1 cellular context compared by ENCODE assay signal in genomic region chr20:45935416-45936046, GRCh38.
TF ChIP-seq lines count a peak whose summit lies in the region.

No MANE protein-coding gene starts in this region.

TF ChIP-seq in K562, 482 proteins besides CTCF, POLR2A, EP300 and RAD21 (continued from another document and continues in another):
- TF ChIP-seq, protein P1, sequence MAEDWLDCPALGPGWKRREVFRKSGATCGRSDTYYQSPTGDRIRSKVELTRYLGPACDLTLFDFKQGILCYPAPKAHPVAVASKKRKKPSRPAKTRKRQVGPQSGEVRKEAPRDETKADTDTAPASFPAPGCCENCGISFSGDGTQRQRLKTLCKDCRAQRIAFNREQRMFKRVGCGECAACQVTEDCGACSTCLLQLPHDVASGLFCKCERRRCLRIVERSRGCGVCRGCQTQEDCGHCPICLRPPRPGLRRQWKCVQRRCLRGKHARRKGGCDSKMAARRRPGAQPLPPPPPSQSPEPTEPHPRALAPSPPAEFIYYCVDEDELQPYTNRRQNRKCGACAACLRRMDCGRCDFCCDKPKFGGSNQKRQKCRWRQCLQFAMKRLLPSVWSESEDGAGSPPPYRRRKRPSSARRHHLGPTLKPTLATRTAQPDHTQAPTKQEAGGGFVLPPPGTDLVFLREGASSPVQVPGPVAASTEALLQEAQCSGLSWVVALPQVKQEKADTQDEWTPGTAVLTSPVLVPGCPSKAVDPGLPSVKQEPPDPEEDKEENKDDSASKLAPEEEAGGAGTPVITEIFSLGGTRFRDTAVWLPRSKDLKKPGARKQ (CRISPR knock-in tag; IDR thresholded peaks at IDR 0.05): no peak
- 0 out of 2 replicates have a peak, but pooled peaks have one; percentile 58 for TF ChIP-seq FOXJ2 (tag; IDR thresholded peaks at IDR 0.05)
- TF ChIP-seq ZNF174 (CRISPR knock-in tag; IDR thresholded peaks at IDR 0.05): no peak
- TF ChIP-seq POU5F1 (IDR thresholded peaks at IDR 0.05; ENCODE audit: borderline replicate concordance, low read depth, low read length, partially characterized antibody): no peak
- peak; percentile 62 to 66 for TF ChIP-seq TRIM24 (IDR thresholded peaks at IDR 0.05)
- no peak for TF ChIP-seq EWSR1 (IDR thresholded peaks at IDR 0.05; ENCODE audit: borderline replicate concordance, low read depth, partially characterized antibody)
- peak; percentile 69 for TF ChIP-seq MYBL2 (IDR thresholded peaks at IDR 0.05; ENCODE audit: low read depth)
- no peak for TF ChIP-seq MYBL2 (CRISPR knock-in tag; IDR thresholded peaks at IDR 0.05; ENCODE audit: borderline replicate concordance)
- no peak for TF ChIP-seq NFATC3 (IDR thresholded peaks at IDR 0.05)
- TF ChIP-seq ZNF561 (CRISPR knock-in tag; conservative IDR thresholded peaks at IDR 0.05): no peak
- no peak for TF ChIP-seq ZFP1 (CRISPR knock-in tag; IDR thresholded peaks at IDR 0.05)
- no peak for TF ChIP-seq TGIF2 (CRISPR knock-in tag; IDR thresholded peaks at IDR 0.05)
- no peak for TF ChIP-seq ZFX (CRISPR knock-in tag; IDR thresholded peaks at IDR 0.05)
- 0 out of 2 replicates have a peak, but pooled peaks have one; percentile 40 for TF ChIP-seq SMAD3 (CRISPR knock-in tag; conservative IDR thresholded peaks at IDR 0.05)
- TF ChIP-seq SIN3B (IDR thresholded peaks at IDR 0.05; ENCODE audit: low read depth): no peak
- no peak for TF ChIP-seq STAG1 (CRISPR knock-in tag; IDR thresholded peaks at IDR 0.05; ENCODE audit: borderline replicate concordance)
- TF ChIP-seq KAT7 (CRISPR knock-in tag; IDR thresholded peaks at IDR 0.05; ENCODE audit: borderline replicate concordance): no peak
- no peak for TF ChIP-seq ZNF668 (CRISPR knock-in tag; IDR thresholded peaks at IDR 0.05)
- TF ChIP-seq ATF2 (CRISPR knock-in tag; IDR thresholded peaks at IDR 0.05): no peak
- no peak for TF ChIP-seq PRPF4 (IDR thresholded peaks at IDR 0.05; ENCODE audit: insufficient read depth, low read depth, low read length, poor library complexity, severe bottlenecking)
- TF ChIP-seq POLR3A (IDR thresholded peaks at IDR 0.05; ENCODE audit: borderline replicate concordance, extremely low read depth, insufficient read depth, insufficient read length): no peak
- no peak for TF ChIP-seq ZNF592 (IDR thresholded peaks at IDR 0.05)
- no peak for TF ChIP-seq RBM34 (IDR thresholded peaks at IDR 0.05; ENCODE audit: borderline replicate concordance, insufficient read depth, low read length)
- no peak; the same call in 1 of the 2 replicates for TF ChIP-seq ZBTB7A (IDR thresholded peaks at IDR 0.05; ENCODE audit: borderline replicate concordance, control insufficient read depth, low read depth, low read length)
- peak; percentile 62 for TF ChIP-seq BHLHE40 (IDR thresholded peaks at IDR 0.05; ENCODE audit: low read length)
- TF ChIP-seq, protein P2, sequence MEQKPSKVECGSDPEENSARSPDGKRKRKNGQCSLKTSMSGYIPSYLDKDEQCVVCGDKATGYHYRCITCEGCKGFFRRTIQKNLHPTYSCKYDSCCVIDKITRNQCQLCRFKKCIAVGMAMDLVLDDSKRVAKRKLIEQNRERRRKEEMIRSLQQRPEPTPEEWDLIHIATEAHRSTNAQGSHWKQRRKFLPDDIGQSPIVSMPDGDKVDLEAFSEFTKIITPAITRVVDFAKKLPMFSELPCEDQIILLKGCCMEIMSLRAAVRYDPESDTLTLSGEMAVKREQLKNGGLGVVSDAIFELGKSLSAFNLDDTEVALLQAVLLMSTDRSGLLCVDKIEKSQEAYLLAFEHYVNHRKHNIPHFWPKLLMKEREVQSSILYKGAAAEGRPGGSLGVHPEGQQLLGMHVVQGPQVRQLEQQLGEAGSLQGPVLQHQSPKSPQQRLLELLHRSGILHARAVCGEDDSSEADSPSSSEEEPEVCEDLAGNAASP (IDR thresholded peaks at IDR 0.05): no peak
- TF ChIP-seq CBX5 (IDR thresholded peaks at IDR 0.05; ENCODE audit: borderline replicate concordance, low read depth): no peak
- TF ChIP-seq, protein P3, sequence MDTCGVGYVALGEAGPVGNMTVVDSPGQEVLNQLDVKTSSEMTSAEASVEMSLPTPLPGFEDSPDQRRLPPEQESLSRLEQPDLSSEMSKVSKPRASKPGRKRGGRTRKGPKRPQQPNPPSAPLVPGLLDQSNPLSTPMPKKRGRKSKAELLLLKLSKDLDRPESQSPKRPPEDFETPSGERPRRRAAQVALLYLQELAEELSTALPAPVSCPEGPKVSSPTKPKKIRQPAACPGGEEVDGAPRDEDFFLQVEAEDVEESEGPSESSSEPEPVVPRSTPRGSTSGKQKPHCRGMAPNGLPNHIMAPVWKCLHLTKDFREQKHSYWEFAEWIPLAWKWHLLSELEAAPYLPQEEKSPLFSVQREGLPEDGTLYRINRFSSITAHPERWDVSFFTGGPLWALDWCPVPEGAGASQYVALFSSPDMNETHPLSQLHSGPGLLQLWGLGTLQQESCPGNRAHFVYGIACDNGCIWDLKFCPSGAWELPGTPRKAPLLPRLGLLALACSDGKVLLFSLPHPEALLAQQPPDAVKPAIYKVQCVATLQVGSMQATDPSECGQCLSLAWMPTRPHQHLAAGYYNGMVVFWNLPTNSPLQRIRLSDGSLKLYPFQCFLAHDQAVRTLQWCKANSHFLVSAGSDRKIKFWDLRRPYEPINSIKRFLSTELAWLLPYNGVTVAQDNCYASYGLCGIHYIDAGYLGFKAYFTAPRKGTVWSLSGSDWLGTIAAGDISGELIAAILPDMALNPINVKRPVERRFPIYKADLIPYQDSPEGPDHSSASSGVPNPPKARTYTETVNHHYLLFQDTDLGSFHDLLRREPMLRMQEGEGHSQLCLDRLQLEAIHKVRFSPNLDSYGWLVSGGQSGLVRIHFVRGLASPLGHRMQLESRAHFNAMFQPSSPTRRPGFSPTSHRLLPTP (IDR thresholded peaks at IDR 0.05; ENCODE audit: borderline replicate concordance, extremely low read depth, insufficient read length): no peak
- no peak for TF ChIP-seq MLX (CRISPR knock-in tag; conservative IDR thresholded peaks at IDR 0.05)
- TF ChIP-seq ZNF398 (CRISPR knock-in tag; IDR thresholded peaks at IDR 0.05): no peak
- TF ChIP-seq EZH2 (IDR thresholded peaks at IDR 0.05; ENCODE audit: borderline replicate concordance, low read depth, low read length): no peak
- no peak for TF ChIP-seq ZNF512 (tag; IDR thresholded peaks at IDR 0.05)
- no peak for TF ChIP-seq PPARD (CRISPR knock-in tag; IDR thresholded peaks at IDR 0.05)
- TF ChIP-seq, protein P4, sequence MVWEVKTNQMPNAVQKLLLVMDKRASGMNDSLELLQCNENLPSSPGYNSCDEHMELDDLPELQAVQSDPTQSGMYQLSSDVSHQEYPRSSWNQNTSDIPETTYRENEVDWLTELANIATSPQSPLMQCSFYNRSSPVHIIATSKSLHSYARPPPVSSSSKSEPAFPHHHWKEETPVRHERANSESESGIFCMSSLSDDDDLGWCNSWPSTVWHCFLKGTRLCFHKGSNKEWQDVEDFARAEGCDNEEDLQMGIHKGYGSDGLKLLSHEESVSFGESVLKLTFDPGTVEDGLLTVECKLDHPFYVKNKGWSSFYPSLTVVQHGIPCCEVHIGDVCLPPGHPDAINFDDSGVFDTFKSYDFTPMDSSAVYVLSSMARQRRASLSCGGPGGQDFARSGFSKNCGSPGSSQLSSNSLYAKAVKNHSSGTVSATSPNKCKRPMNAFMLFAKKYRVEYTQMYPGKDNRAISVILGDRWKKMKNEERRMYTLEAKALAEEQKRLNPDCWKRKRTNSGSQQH (CRISPR knock-in tag; IDR thresholded peaks at IDR 0.05): no peak
- TF ChIP-seq, protein P5, sequence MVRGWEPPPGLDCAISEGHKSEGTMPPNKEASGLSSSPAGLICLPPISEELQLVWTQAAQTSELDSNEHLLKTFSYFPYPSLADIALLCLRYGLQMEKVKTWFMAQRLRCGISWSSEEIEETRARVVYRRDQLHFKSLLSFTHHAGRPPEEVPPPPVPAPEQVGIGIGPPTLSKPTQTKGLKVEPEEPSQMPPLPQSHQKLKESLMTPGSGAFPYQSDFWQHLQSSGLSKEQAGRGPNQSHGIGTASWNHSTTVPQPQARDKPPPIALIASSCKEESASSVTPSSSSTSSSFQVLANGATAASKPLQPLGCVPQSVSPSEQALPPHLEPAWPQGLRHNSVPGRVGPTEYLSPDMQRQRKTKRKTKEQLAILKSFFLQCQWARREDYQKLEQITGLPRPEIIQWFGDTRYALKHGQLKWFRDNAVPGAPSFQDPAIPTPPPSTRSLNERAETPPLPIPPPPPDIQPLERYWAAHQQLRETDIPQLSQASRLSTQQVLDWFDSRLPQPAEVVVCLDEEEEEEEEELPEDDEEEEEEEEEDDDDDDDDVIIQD (CRISPR knock-in tag; IDR thresholded peaks at IDR 0.05): no peak
- TF ChIP-seq, protein P6, sequence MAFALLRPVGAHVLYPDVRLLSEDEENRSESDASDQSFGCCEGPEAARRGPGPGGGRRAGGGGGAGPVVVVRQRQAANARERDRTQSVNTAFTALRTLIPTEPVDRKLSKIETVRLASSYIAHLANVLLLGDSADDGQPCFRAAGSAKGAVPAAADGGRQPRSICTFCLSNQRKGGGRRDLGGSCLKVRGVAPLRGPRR (CRISPR knock-in tag; IDR thresholded peaks at IDR 0.05): no peak
- TF ChIP-seq TAF7 (tag; IDR thresholded peaks at IDR 0.05): no peak
- no peak for TF ChIP-seq KLF1 (tag; IDR thresholded peaks at IDR 0.05)
